Comparison of ENCODE assay signal across 19 cellular contexts in genomic region chr16:52676951-52677350, GRCh38.
DNase-seq lines count a peak whose midpoint lies in the region; ATAC-seq, FAIRE-seq and TF ChIP-seq lines count a peak whose summit lies in the region.
"Had no signal": no experiment of that assay in that cellular context is flagged by ENCODE, and none has a peak within 500 bp of the region (broad histone marks: within the 10 kb centered on the region; RNA-seq: fewer than 3 reads in every experiment).

No MANE protein-coding gene starts in this region.

- 0 out of 2 replicates have a peak overlapping the region, but pooled peaks have one; percentile 9 for H2BK12ac ChIP-seq in H1 (ENCODE audit: low read depth, low read length)

- no peaks in the 10 kb centered on the region for H3K4me1 ChIP-seq in H1 (replicated peaks in 1 of 4; ENCODE audit: control insufficient read depth in 3 of 4, insufficient read depth in 4 of 4, low read length in 3 of 4)
- no peaks in the 10 kb centered on the region for H3K4me1 ChIP-seq in left lung
- H3K4me1 ChIP-seq in upper lobe of right lung = no peaks in the 10 kb centered on the region
- H3K4me1 ChIP-seq: BLaER1, HAP-1 had no signal

- POLR2A ChIA-PET in H1 (lab: Charles Lee; ENCODE audit: partially characterized antibody) = no interaction called here

- no peak overlapping the region for H3K23ac ChIP-seq in H1 (ENCODE audit: insufficient read length)

- H2BK20ac ChIP-seq in H1 (ENCODE audit: low read length) = no peak overlapping the region

- no peak overlapping the region for H4K8ac ChIP-seq in H1 (ENCODE audit: extremely low read depth, insufficient read depth, low read length)

- no peaks in the 10 kb centered on the region for H3K9me3 ChIP-seq in H1 (ENCODE audit: insufficient read depth in 2 of 2, low read depth in 1 of 2, low read length in 1 of 2)
- peaks cover 0 to 4% of the 10 kb centered on the region in 2 donors for H3K9me3 ChIP-seq in left lung
- no peaks in the 10 kb centered on the region for H3K9me3 ChIP-seq in upper lobe of right lung
- H3K9me3 ChIP-seq: BLaER1, HAP-1 had no signal

- H2AFZ ChIP-seq in H1 (ENCODE audit: low read length) = no peak overlapping the region

- H3K4me2 ChIP-seq in H1 (ENCODE audit: insufficient read depth in 1 of 2, low read depth in 2 of 2, low read length in 2 of 2) = no peak overlapping the region
- H3K4me2 ChIP-seq: BLaER1 had no signal

- no peak overlapping the region for H3K27ac ChIP-seq in H1 (ENCODE audit: low read depth, low read length)
- H3K27ac ChIP-seq in left lung = no peak overlapping the region
- no peak overlapping the region for H3K27ac ChIP-seq in upper lobe of right lung
- H3K27ac ChIP-seq: 22Rv1, BLaER1 had no signal

- H3K56ac ChIP-seq in H1 (replicated peaks; ENCODE audit: insufficient read length, low read depth, low read length) = no peak overlapping the region

- H3K79me2 ChIP-seq in H1 (ENCODE audit: control insufficient read depth in 1 of 2, insufficient read depth in 2 of 2, low read length in 2 of 2) = no peaks in the 10 kb centered on the region

- TF ChIP-seq POLR2A in H1 (IDR thresholded peaks at IDR 0.05; ENCODE audit: control extremely low read depth in 1 of 2, low read depth in 2 of 2, low read length in 2 of 2) = no peak

- 0 out of 2 replicates have a peak overlapping the region, but pooled peaks have one; percentile 2 for H2BK15ac ChIP-seq in H1 (ENCODE audit: low read length)

- no peaks in the 10 kb centered on the region for H3K79me1 ChIP-seq in H1 (ENCODE audit: low read depth, low read length)

- no peak overlapping the region for H3K4me3 ChIP-seq in H1 (ENCODE audit: extremely low read depth in 1 of 4, insufficient read depth in 2 of 4, low read depth in 3 of 4, low read length in 4 of 4)
- H3K4me3 ChIP-seq in left lung = no peak overlapping the region
- no peak overlapping the region for H3K4me3 ChIP-seq in upper lobe of right lung
- H3K4me3 ChIP-seq: BLaER1, HAP-1 had no signal

- H2BK5ac ChIP-seq in H1 (ENCODE audit: low read depth, low read length) = no peak overlapping the region

- no peak overlapping the region for H3K4ac ChIP-seq in H1 (replicated peaks; ENCODE audit: insufficient read length, low read depth, low read length)

- H3K23me2 ChIP-seq in H1 (ENCODE audit: low read depth, low read length) = no peaks in the 10 kb centered on the region

- TF ChIP-seq EP300 in H1 (IDR thresholded peaks at IDR 0.05; ENCODE audit: borderline replicate concordance in 1 of 2, low read depth in 2 of 2, low read length in 2 of 2) = no peak

- no peaks in the 10 kb centered on the region for H3K36me3 ChIP-seq in H1 (ENCODE audit: control insufficient read depth in 2 of 4, insufficient read depth in 4 of 4, low read length in 3 of 4)
- H3K36me3 ChIP-seq in left lung = no peaks in the 10 kb centered on the region
- H3K36me3 ChIP-seq in upper lobe of right lung = no peaks in the 10 kb centered on the region
- H3K36me3 ChIP-seq: BLaER1, HAP-1 had no signal

- CTCF ChIA-PET in H1 (lab: Charles Lee; ENCODE audit: partially characterized antibody) = no interaction called here

- FAIRE-seq in H1 (lab: Jason Lieb, UNC) (no peak), frontal cortex (lab: Jason Lieb, UNC) (no peak)
- FAIRE-seq: GM12892, GM19239, HTR-8/SVneo had no signal

- ATAC-seq in left lung (peak; percentile 11), upper lobe of right lung (peak; percentile 40)

- H4K20me1 ChIP-seq in H1 (replicated peaks in 1 of 2; ENCODE audit: control insufficient read depth in 1 of 2, insufficient read depth in 2 of 2, low read length in 2 of 2) = no peaks in the 10 kb centered on the region
- H4K20me1 ChIP-seq: BLaER1 had no signal

- TF ChIP-seq RAD21 in H1 (IDR thresholded peaks at IDR 0.05 in 1 of 2, conservative IDR thresholded peaks at IDR 0.05 in 1 of 2; ENCODE audit: low read depth in 2 of 2, low read length in 2 of 2) = no peak

- H3K27me3 ChIP-seq in H1 (replicated peaks in 1 of 4; ENCODE audit: control insufficient read depth in 3 of 4, extremely low read depth in 1 of 4, insufficient read depth in 3 of 4, low read length in 3 of 4) (no peaks in the 10 kb centered on the region), left lung (no peaks in the 10 kb centered on the region), upper lobe of right lung (no peaks in the 10 kb centered on the region)
- H3K27me3 ChIP-seq: BLaER1 had no signal

- H3K14ac ChIP-seq in H1 (ENCODE audit: insufficient read length) = no peak overlapping the region

- no peak overlapping the region for H4K91ac ChIP-seq in H1 (replicated peaks; ENCODE audit: insufficient read length, low read length)

- H3K18ac ChIP-seq in H1 (ENCODE audit: extremely low read depth, low read length) = no peak overlapping the region

- DNase-seq in DMS53 (lab: John Stamatoyannopoulos, UW) (peak; percentile 28), DMS53 treated with DMSO at 0.1 percent for 48 hours (lab: John Stamatoyannopoulos, UW; ENCODE audit: unreplicated experiment) (no peak), H1 (ENCODE audit: low read depth in 1 of 2, low spot score in 2 of 2) (no peak), left lung (no peak), upper lobe of right lung (no peak), NK-92 (lab: John Stamatoyannopoulos, UW; ENCODE audit: unreplicated experiment) (no peak), NCI-H345 treated with DMSO at 0.1 percent for 48 hours (lab: John Stamatoyannopoulos, UW; ENCODE audit: unreplicated experiment) (no peak), frontal cortex (ENCODE audit: low spot score in 2 of 2) (no peak)
- DNase-seq: AML-193; CD8-positive, alpha-beta memory T cell; DMS79; GDM1; GOT3 had no signal

- no peak overlapping the region for H3K9ac ChIP-seq in H1 (replicated peaks in 1 of 4; ENCODE audit: extremely low read depth in 1 of 4, low read depth in 3 of 4, low read length in 3 of 4)
- H3K9ac ChIP-seq: BLaER1 had no signal

- H2AK5ac ChIP-seq in H1 (ENCODE audit: low read depth, low read length) = no peak overlapping the region

- intact Hi-C loops in left lung (cut with DNase I) (no loop called here), upper lobe of right lung (cut with DNase I) (no loop called here)

- no peak overlapping the region for H4K5ac ChIP-seq in H1 (ENCODE audit: insufficient read length, low read depth, low read length)

- TF ChIP-seq CTCF in H1 (IDR thresholded peaks at IDR 0.05; ENCODE audit: control extremely low read depth in 1 of 3, insufficient read depth in 1 of 3, low read depth in 1 of 3, low read length in 3 of 3) = no peak
- no peak for TF ChIP-seq CTCF in left lung (IDR thresholded peaks at IDR 0.05)
- no peak for TF ChIP-seq CTCF in upper lobe of right lung (IDR thresholded peaks at IDR 0.05)

- H2BK120ac ChIP-seq in H1 (replicated peaks; ENCODE audit: low read depth, low read length) = no peak overlapping the region

TF ChIP-seq in H1, 55 proteins besides CTCF, POLR2A, EP300 and RAD21:
- no peak for TF ChIP-seq CEBPB (IDR thresholded peaks at IDR 0.05; ENCODE audit: low read depth, low read length)
- no peak for TF ChIP-seq JUND (IDR thresholded peaks at IDR 0.05; ENCODE audit: low read length)
- no peak for TF ChIP-seq ASH2L (IDR thresholded peaks at IDR 0.05; ENCODE audit: low read length)
- TF ChIP-seq SRF (IDR thresholded peaks at IDR 0.05; ENCODE audit: low read depth, low read length) = no peak
